Comparison of ENCODE assay signal across 14 cellular contexts in the genomic region with DNA sequence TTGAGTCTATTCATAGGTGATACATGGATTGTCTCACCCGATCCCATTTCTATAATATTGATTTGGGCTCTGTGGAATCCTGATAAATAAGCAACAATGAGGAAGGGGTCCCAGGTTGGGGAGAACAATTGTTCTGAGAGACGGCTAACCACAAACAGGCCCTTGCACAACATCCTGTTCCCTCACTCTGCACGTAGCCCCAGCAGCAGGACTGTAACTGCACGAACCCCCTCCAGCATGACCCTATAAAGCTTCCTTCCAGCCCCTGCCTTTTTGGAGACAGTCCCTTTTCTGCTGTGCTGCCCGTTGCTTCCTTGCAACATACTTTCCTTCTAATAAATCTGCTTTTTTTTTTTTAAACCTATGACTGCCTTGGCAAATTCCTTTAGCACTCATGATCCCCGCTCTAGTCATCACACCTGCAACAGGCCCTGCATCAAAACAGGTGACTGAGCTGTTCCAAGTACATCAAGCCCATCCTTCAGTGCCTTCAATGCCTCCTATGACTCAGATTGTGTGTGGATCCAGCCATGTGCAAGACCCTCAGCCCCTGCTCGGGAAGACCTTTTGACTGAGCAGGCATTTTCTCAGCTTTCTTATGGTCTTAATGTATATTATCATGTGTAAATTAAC.
DNase-seq lines count a peak whose midpoint lies in the region; ATAC-seq and TF ChIP-seq lines count a peak whose summit lies in the region.
"Had no signal": no experiment of that assay in that cellular context is flagged by ENCODE, and none has a peak within 500 bp of the region (broad histone marks: within the 10 kb centered on the region; RNA-seq: fewer than 3 reads in every experiment).

No MANE protein-coding gene starts in this region.

- peak; percentile 4 for DNase-seq in GM12865 (ENCODE audit: low read depth)
- peak; percentile 85 for DNase-seq in KBM-7
- DNase-seq in natural killer cell treated with Interleukin-12 subunit alpha and Interleukin-12 subunit beta and Interleukin-15 and Interleukin-18, amount 100 ng/mL, for 72 hours (ENCODE audit: low spot score): peak; percentile 55
- DNase-seq in SHP77 (lab: John Stamatoyannopoulos, UW): no peak
- no peak for DNase-seq in COLO668 (lab: John Stamatoyannopoulos, UW; ENCODE audit: unreplicated experiment)
- DNase-seq: CD4-positive, alpha-beta memory T cell; HCEC 1CT; heart left ventricle; NCI-H1930; stimulated activated CD4-positive, alpha-beta T cell treated with anti-CD3 and anti-CD28 coated beads, Interleukin-4, amount 100 ng/mL, for 24 hours; WERI-Rb-1 had no signal

- H3K4me3 ChIP-seq in GM12865 (ENCODE audit: low read depth, low read length): no peak overlapping the region
- H3K4me3 ChIP-seq: heart left ventricle, vagina had no signal

- in situ Hi-C loops in KBM-7 (cut with MboI; ENCODE audit: low pct_unique_long_range_greater_than_20kb, low sequenced_read_pairs): no loop called here

- H3K27me3 Mint-ChIP-seq in T-helper 1 cell treated with Interleukin-12 subunit alpha and Interleukin-12 subunit beta and Interleukin-4 antibody, amounts not matched to agents 30 μg/mL and 1 μg/mL, for 36 hours (ENCODE audit: low read depth): no peaks in the 10 kb centered on the region
- peaks cover 0 to 3% of the 10 kb centered on the region in 2 donors for H3K27me3 Mint-ChIP-seq in natural killer cell treated with Interleukin-12 subunit alpha and Interleukin-12 subunit beta and Interleukin-15 and Interleukin-18, amount 100 ng/mL, for 72 hours

- H3K9me3 Mint-ChIP-seq in T-helper 1 cell treated with Interleukin-12 subunit alpha and Interleukin-12 subunit beta and Interleukin-4 antibody, amounts not matched to agents 30 μg/mL and 1 μg/mL, for 36 hours: no peaks in the 10 kb centered on the region
- H3K9me3 Mint-ChIP-seq in natural killer cell treated with Interleukin-12 subunit alpha and Interleukin-12 subunit beta and Interleukin-15 and Interleukin-18, amount 100 ng/mL, for 72 hours: no peaks in the 10 kb centered on the region
- H3K9me3 Mint-ChIP-seq: CD4-positive, alpha-beta memory T cell had no signal

- H3K36me3 Mint-ChIP-seq in T-helper 1 cell treated with Interleukin-12 subunit alpha and Interleukin-12 subunit beta and Interleukin-4 antibody, amounts not matched to agents 30 μg/mL and 1 μg/mL, for 36 hours (ENCODE audit: low read depth): no peaks in the 10 kb centered on the region
- no peaks in the 10 kb centered on the region for H3K36me3 Mint-ChIP-seq in natural killer cell treated with Interleukin-12 subunit alpha and Interleukin-12 subunit beta and Interleukin-15 and Interleukin-18, amount 100 ng/mL, for 72 hours
- H3K36me3 Mint-ChIP-seq: CD4-positive, alpha-beta memory T cell had no signal

- H3K4me1 Mint-ChIP-seq in T-helper 1 cell treated with Interleukin-12 subunit alpha and Interleukin-12 subunit beta and Interleukin-4 antibody, amounts not matched to agents 30 μg/mL and 1 μg/mL, for 36 hours (ENCODE audit: low read depth): peaks cover 13% of the 10 kb centered on the region
- peaks cover 10 to 11% of the 10 kb centered on the region in 2 donors for H3K4me1 Mint-ChIP-seq in natural killer cell treated with Interleukin-12 subunit alpha and Interleukin-12 subunit beta and Interleukin-15 and Interleukin-18, amount 100 ng/mL, for 72 hours (ENCODE audit: low read depth in 2 of 2)

- no peak for TF ChIP-seq CTCF in GM12865 (IDR thresholded peaks at IDR 0.05; ENCODE audit: insufficient read depth, low read depth, low read length, missing control alignments)

- peak overlapping the region; percentile 21 for H3K4me3 Mint-ChIP-seq in T-helper 1 cell treated with Interleukin-12 subunit alpha and Interleukin-12 subunit beta and Interleukin-4 antibody, amounts not matched to agents 30 μg/mL and 1 μg/mL, for 36 hours
- no peak overlapping the region for H3K4me3 Mint-ChIP-seq in natural killer cell treated with Interleukin-12 subunit alpha and Interleukin-12 subunit beta and Interleukin-15 and Interleukin-18, amount 100 ng/mL, for 72 hours

- H3K27ac Mint-ChIP-seq in T-helper 1 cell treated with Interleukin-12 subunit alpha and Interleukin-12 subunit beta and Interleukin-4 antibody, amounts not matched to agents 30 μg/mL and 1 μg/mL, for 36 hours: no peak overlapping the region
- peak overlapping the region in 1 of 2 donors; percentile 74 for H3K27ac Mint-ChIP-seq in natural killer cell treated with Interleukin-12 subunit alpha and Interleukin-12 subunit beta and Interleukin-15 and Interleukin-18, amount 100 ng/mL, for 72 hours

- ATAC-seq in natural killer cell treated with Interleukin-12 subunit alpha and Interleukin-12 subunit beta and Interleukin-15 and Interleukin-18, amount 100 ng/mL, for 72 hours: peak; percentile 71 to 74
- ATAC-seq in HG03457 (IDR thresholded peaks at IDR 0.05; ENCODE audit: unreplicated experiment): no peak
- ATAC-seq: heart left ventricle had no signal

Comparison
In these comparisons a context has a peak if more than half of its experiments do, and no peak if none do; other contexts are left out.
1. DNase-seq: peak in GM12865 (single experiment), KBM-7 (single experiment) and natural killer cell treated with Interleukin-12 subunit alpha and Interleukin-12 subunit beta and Interleukin-15 and Interleukin-18, amount 100 ng/mL, for 72 hours (single experiment); none in SHP77 (0 of 2) and COLO668 (single experiment).